ENCODE assay signal across 21 cellular contexts in genomic region chr13:46342538-46342937, GRCh38. TPM values are rescaled to one million over a fixed set of nuclear protein-coding genes. Genes with fewer than 3 reads are reported as not detected.
DNase-seq lines count a peak whose midpoint lies in the region; ATAC-seq, FAIRE-seq and TF ChIP-seq lines count a peak whose summit lies in the region.
"Had no signal": no experiment of that assay in that cellular context is flagged by ENCODE, and none has a peak within 500 bp of the region (broad histone marks: within the 10 kb centered on the region; RNA-seq: fewer than 3 reads in every experiment).

No MANE protein-coding gene starts in this region.

- H3K4me1 Mint-ChIP-seq in activated naive CD4-positive, alpha-beta T cell treated with anti-CD3 and anti-CD28 coated beads for 36 hours (ENCODE audit: low read depth), result peaks cover 52% of the 10 kb centered on the region
- peaks cover 19% of the 10 kb centered on the region for H3K4me1 Mint-ChIP-seq in activated naive CD4-positive, alpha-beta T cell treated with anti-CD3 and anti-CD28 coated beads, Interleukin-2, amount 10 ng/mL, durations not matched to agents 7 days and 5 days
- H3K4me1 Mint-ChIP-seq in activated T-helper 1 cell treated with anti-CD3 and anti-CD28 coated beads, Interleukin-12 subunit alpha, Interleukin-12 subunit beta, Interleukin-2, Interleukin-4 antibody, amounts not matched to agents 30 ng/mL and 10 ng/mL and 1 ng/mL, durations not matched to agents 14 hours and 24 hours and 36 hours (ENCODE audit: low read depth), result peaks cover 48% of the 10 kb centered on the region

- intact Hi-C loops in activated naive CD4-positive, alpha-beta T cell treated with anti-CD3 and anti-CD28 coated beads for 36 hours (cut with micrococcal nuclease), result loop anchor here (5.0 kb wide), 1 partner anchor 250 kb away; no protein-coding TSS in a partner anchor
- intact Hi-C loops in activated T-helper 1 cell treated with anti-CD3 and anti-CD28 coated beads, Interleukin-12 subunit alpha, Interleukin-12 subunit beta, Interleukin-2, Interleukin-4 antibody, amounts not matched to agents 30 ng/mL and 10 ng/mL and 1 ng/mL, durations not matched to agents 14 hours and 24 hours and 36 hours (cut with micrococcal nuclease), result no loop called here
- intact Hi-C loops in Right ventricle myocardium superior (cut with DNase I), result no loop called here

- H3K27ac Mint-ChIP-seq in activated naive CD4-positive, alpha-beta T cell treated with anti-CD3 and anti-CD28 coated beads for 36 hours, result peak overlapping the region; percentile 92
- no peak overlapping the region for H3K27ac Mint-ChIP-seq in activated naive CD4-positive, alpha-beta T cell treated with anti-CD3 and anti-CD28 coated beads, Interleukin-2, amount 10 ng/mL, durations not matched to agents 7 days and 5 days
- peak overlapping the region; percentile 41 for H3K27ac Mint-ChIP-seq in activated T-helper 1 cell treated with anti-CD3 and anti-CD28 coated beads, Interleukin-12 subunit alpha, Interleukin-12 subunit beta, Interleukin-2, Interleukin-4 antibody, amounts not matched to agents 30 ng/mL and 10 ng/mL and 1 ng/mL, durations not matched to agents 14 hours and 24 hours and 36 hours
- H3K27ac Mint-ChIP-seq: activated CD4-positive, alpha-beta T cell treated with anti-CD3 and anti-CD28 coated beads, Interleukin-2, amount 10 ng/mL, durations not matched to agents 7 days and 5 days; immature natural killer cell had no signal

- DNase-seq in activated naive CD4-positive, alpha-beta T cell treated with anti-CD3 and anti-CD28 coated beads for 36 hours, result peak; percentile 21
- no peak for DNase-seq in activated naive CD4-positive, alpha-beta T cell treated with anti-CD3 and anti-CD28 coated beads, Interleukin-2, amount 10 ng/mL, durations not matched to agents 7 days and 5 days
- DNase-seq in HT-29 (ENCODE audit: low spot score), result peak; percentile 20
- DNase-seq in activated T-helper 1 cell treated with anti-CD3 and anti-CD28 coated beads, Interleukin-12 subunit alpha, Interleukin-12 subunit beta, Interleukin-2, Interleukin-4 antibody, amounts not matched to agents 30 ng/mL and 10 ng/mL and 1 ng/mL, durations not matched to agents 14 hours and 24 hours and 36 hours (ENCODE audit: low spot score), result no peak
- DNase-seq in retinal pigment epithelial cell (ENCODE audit: low read depth), result no peak
- no peak for DNase-seq in D721Med (ENCODE audit: insufficient read length, low spot score)
- DNase-seq in Right ventricle myocardium superior, result no peak
- DNase-seq: activated CD4-positive, alpha-beta T cell treated with anti-CD3 and anti-CD28 coated beads, Interleukin-2, amount 10 ng/mL, durations not matched to agents 7 days and 5 days; EL; heart left ventricle; immature natural killer cell; Kasumi-1; left ventricle myocardium superior; NCI-H1436 treated with DMSO at 0.1 percent for 48 hours; NCI-H774; retina had no signal

- no peak overlapping the region for H3K4me3 Mint-ChIP-seq in activated naive CD4-positive, alpha-beta T cell treated with anti-CD3 and anti-CD28 coated beads for 36 hours
- no peak overlapping the region for H3K4me3 Mint-ChIP-seq in activated naive CD4-positive, alpha-beta T cell treated with anti-CD3 and anti-CD28 coated beads, Interleukin-2, amount 10 ng/mL, durations not matched to agents 7 days and 5 days
- no peak overlapping the region for H3K4me3 Mint-ChIP-seq in activated T-helper 1 cell treated with anti-CD3 and anti-CD28 coated beads, Interleukin-12 subunit alpha, Interleukin-12 subunit beta, Interleukin-2, Interleukin-4 antibody, amounts not matched to agents 30 ng/mL and 10 ng/mL and 1 ng/mL, durations not matched to agents 14 hours and 24 hours and 36 hours
- H3K4me3 Mint-ChIP-seq: activated CD4-positive, alpha-beta T cell treated with anti-CD3 and anti-CD28 coated beads, Interleukin-2, amount 10 ng/mL, durations not matched to agents 7 days and 5 days; immature natural killer cell had no signal

- H3K27me3 Mint-ChIP-seq in activated naive CD4-positive, alpha-beta T cell treated with anti-CD3 and anti-CD28 coated beads for 36 hours (ENCODE audit: low read depth), result no peaks in the 10 kb centered on the region
- H3K27me3 Mint-ChIP-seq in activated naive CD4-positive, alpha-beta T cell treated with anti-CD3 and anti-CD28 coated beads, Interleukin-2, amount 10 ng/mL, durations not matched to agents 7 days and 5 days, result peaks cover 8% of the 10 kb centered on the region
- H3K27me3 Mint-ChIP-seq in activated T-helper 1 cell treated with anti-CD3 and anti-CD28 coated beads, Interleukin-12 subunit alpha, Interleukin-12 subunit beta, Interleukin-2, Interleukin-4 antibody, amounts not matched to agents 30 ng/mL and 10 ng/mL and 1 ng/mL, durations not matched to agents 14 hours and 24 hours and 36 hours (ENCODE audit: insufficient read depth), result no peaks in the 10 kb centered on the region
- H3K27me3 Mint-ChIP-seq: activated CD4-positive, alpha-beta T cell treated with anti-CD3 and anti-CD28 coated beads, Interleukin-2, amount 10 ng/mL, durations not matched to agents 7 days and 5 days; activated naive CD4-positive, alpha-beta T cell treated with anti-CD3 and anti-CD28 coated beads, Interleukin-2, amount 50 U/mL, for 24 hours had no signal

- CTCF ChIA-PET in activated naive CD4-positive, alpha-beta T cell treated with anti-CD3 and anti-CD28 coated beads for 36 hours (lab: Charles Lee), result no interaction called here
- CTCF ChIA-PET in activated naive CD4-positive, alpha-beta T cell treated with anti-CD3 and anti-CD28 coated beads, Interleukin-2, amount 10 ng/mL, durations not matched to agents 7 days and 5 days (lab: Charles Lee), result no interaction called here

- H3K36me3 Mint-ChIP-seq in activated naive CD4-positive, alpha-beta T cell treated with anti-CD3 and anti-CD28 coated beads for 36 hours (ENCODE audit: low read depth), result peaks cover 1% of the 10 kb centered on the region
- peaks cover 1% of the 10 kb centered on the region for H3K36me3 Mint-ChIP-seq in activated naive CD4-positive, alpha-beta T cell treated with anti-CD3 and anti-CD28 coated beads, Interleukin-2, amount 10 ng/mL, durations not matched to agents 7 days and 5 days
- peaks cover 22% of the 10 kb centered on the region for H3K36me3 Mint-ChIP-seq in activated T-helper 1 cell treated with anti-CD3 and anti-CD28 coated beads, Interleukin-12 subunit alpha, Interleukin-12 subunit beta, Interleukin-2, Interleukin-4 antibody, amounts not matched to agents 30 ng/mL and 10 ng/mL and 1 ng/mL, durations not matched to agents 14 hours and 24 hours and 36 hours (ENCODE audit: low read depth)
- H3K36me3 Mint-ChIP-seq: immature natural killer cell had no signal

- H3K9me3 Mint-ChIP-seq in activated naive CD4-positive, alpha-beta T cell treated with anti-CD3 and anti-CD28 coated beads for 36 hours, result no peaks in the 10 kb centered on the region
- no peaks in the 10 kb centered on the region for H3K9me3 Mint-ChIP-seq in activated naive CD4-positive, alpha-beta T cell treated with anti-CD3 and anti-CD28 coated beads, Interleukin-2, amount 10 ng/mL, durations not matched to agents 7 days and 5 days
- peaks cover 13% of the 10 kb centered on the region for H3K9me3 Mint-ChIP-seq in activated T-helper 1 cell treated with anti-CD3 and anti-CD28 coated beads, Interleukin-12 subunit alpha, Interleukin-12 subunit beta, Interleukin-2, Interleukin-4 antibody, amounts not matched to agents 30 ng/mL and 10 ng/mL and 1 ng/mL, durations not matched to agents 14 hours and 24 hours and 36 hours
- H3K9me3 Mint-ChIP-seq: activated naive CD4-positive, alpha-beta T cell treated with anti-CD3 and anti-CD28 coated beads, Interleukin-2, amount 50 U/mL, for 24 hours; immature natural killer cell had no signal

- ATAC-seq in Right ventricle myocardium superior (ENCODE audit: poor library complexity) (no peak), GM18870 (IDR thresholded peaks at IDR 0.05; ENCODE audit: unreplicated experiment) (no peak)
- ATAC-seq: heart left ventricle, left ventricle myocardium superior had no signal

- FAIRE-seq in D721Med (lab: Jason Lieb, UNC), result no peak
- FAIRE-seq: GM19239, H1, RCC 7860 had no signal

- H3K4me3 ChIP-seq in retinal pigment epithelial cell (ENCODE audit: low read length), result no peak overlapping the region
- H3K4me3 ChIP-seq: heart left ventricle had no signal

- TF ChIP-seq CTCF in retinal pigment epithelial cell (conservative IDR thresholded peaks at IDR 0.05; ENCODE audit: low read depth, low read length) (peak; percentile 13), D721Med (IDR thresholded peaks at IDR 0.05; ENCODE audit: insufficient read depth, missing control alignments) (no peak)

RNA-seq across cellular contexts. Expression of gene RUBCNL, which starts 44.5 kb away (rescaled TPM):
- total RNA-seq in activated naive CD4-positive, alpha-beta T cell treated with anti-CD3 and anti-CD28 coated beads for 36 hours, result 1 to 10 TPM; 3.6 to 3.7 TPM
- total RNA-seq in HT-29 (2014; rRNA removed; shearing (Covaris generic)), result not detected in 2 replicates
- total RNA-seq in activated T-helper 1 cell treated with anti-CD3 and anti-CD28 coated beads, Interleukin-12 subunit alpha, Interleukin-12 subunit beta, Interleukin-2, Interleukin-4 antibody, amounts not matched to agents 30 ng/mL and 10 ng/mL and 1 ng/mL, durations not matched to agents 14 hours and 24 hours and 36 hours, result 1.2 and 2.8 TPM in 2 replicates
- total RNA-seq in Right ventricle myocardium superior, result 0.70 TPM
- total RNA-seq: activated CD4-positive, alpha-beta T cell treated with anti-CD3 and anti-CD28 coated beads, Interleukin-2, amount 10 ng/mL, durations not matched to agents 7 days and 5 days had no signal

Comparison
In these comparisons a context has a peak if more than half of its experiments do, and no peak if none do; other contexts are left out.
1. DNase-seq: peak in activated naive CD4-positive, alpha-beta T cell treated with anti-CD3 and anti-CD28 coated beads for 36 hours (single experiment) and HT-29 (single experiment); none in activated naive CD4-positive, alpha-beta T cell treated with anti-CD3 and anti-CD28 coated beads, Interleukin-2, amount 10 ng/mL, durations not matched to agents 7 days and 5 days (single experiment), activated T-helper 1 cell treated with anti-CD3 and anti-CD28 coated beads, Interleukin-12 subunit alpha, Interleukin-12 subunit beta, Interleukin-2, Interleukin-4 antibody, amounts not matched to agents 30 ng/mL and 10 ng/mL and 1 ng/mL, durations not matched to agents 14 hours and 24 hours and 36 hours (single experiment), retinal pigment epithelial cell (single experiment), D721Med (single experiment) and Right ventricle myocardium superior (single experiment).